In genomic region chr1:114353233-114353632, GRCh38 we compare ENCODE assay signal across 8 cellular contexts.
A peak's percentile ranks its signal among the peaks of the same experiment; 100 is the strongest.
DNase-seq lines count a peak whose midpoint lies in the region; ATAC-seq, FAIRE-seq and TF ChIP-seq lines count a peak whose summit lies in the region.
"Had no signal": no experiment of that assay in that cellular context is flagged by ENCODE, and none has a peak within 500 bp of the region (broad histone marks: within the 10 kb centered on the region; RNA-seq: fewer than 3 reads in every experiment).

No MANE protein-coding gene starts in this region.

- CTCF ChIA-PET in K562 (lab: Yijun Ruan, JAX; ENCODE audit: low intra/inter-chr PET ratio), result no interaction called here

- H3K9me1 ChIP-seq in K562 (ENCODE audit: control insufficient read depth, insufficient read depth, low read length), result no peaks in the 10 kb centered on the region

- H3K4me1 Mint-ChIP-seq in T-helper 2 cell treated with Interferon-gamma antibody and Interleukin-4, amounts not matched to agents 5 μg/mL and 100 μg/mL, for 36 hours (ENCODE audit: low read depth), result no peaks in the 10 kb centered on the region

- H3K9ac ChIP-seq in K562 (ENCODE audit: insufficient read depth in 1 of 2, low read depth in 2 of 2, low read length in 2 of 2), result peak overlapping the region in 1 of 2 experiments; percentile 46; a peak in 1 of 4 replicates
- H3K9ac ChIP-seq: KMS-11 had no signal

- H3K27ac Mint-ChIP-seq in T-helper 2 cell treated with Interferon-gamma antibody and Interleukin-4, amounts not matched to agents 5 μg/mL and 100 μg/mL, for 36 hours, result no peak overlapping the region

- peak; percentile 97 for DNase-seq in NCI-H1694 (lab: John Stamatoyannopoulos, UW)
- peak in 3 of 4 experiments; percentile 10 to 66 (median 38) for DNase-seq in K562 (ENCODE audit: extremely low read depth in 1 of 4, low spot score in 3 of 4)
- peak; percentile 72 for DNase-seq in left kidney (ENCODE audit: low read depth, low spot score)
- no peak for DNase-seq in stimulated activated CD4-positive, alpha-beta T cell treated with anti-CD3 and anti-CD28 coated beads, Interleukin-2, amount 100 ng/mL, for 24 hours
- no peak for DNase-seq in effector memory CD4-positive, alpha-beta T cell
- DNase-seq in T-helper 2 cell treated with Interferon-gamma antibody and Interleukin-4, amounts not matched to agents 5 μg/mL and 100 μg/mL, for 36 hours (ENCODE audit: low spot score), result no peak

- POLR2A ChIA-PET in K562 (lab: Yijun Ruan, JAX), result interaction anchor here (0.5 to 1.5 kb wide), 6 partner anchors 16 to 293 kb away, joined by 3 to 5 read pairs (median 4); no protein-coding TSS in a partner anchor

- H3K4me3 Mint-ChIP-seq in T-helper 2 cell treated with Interferon-gamma antibody and Interleukin-4, amounts not matched to agents 5 μg/mL and 100 μg/mL, for 36 hours, result no peak overlapping the region

- H3K4me1 ChIP-seq in K562 (replicated peaks in 1 of 2; ENCODE audit: control insufficient read depth in 2 of 2, insufficient read depth in 2 of 2, low read length in 2 of 2), result peaks cover 3 to 4% of the 10 kb centered on the region in 2 experiments; a peak in 1 of 5 replicates
- no peaks in the 10 kb centered on the region for H3K4me1 ChIP-seq in effector memory CD4-positive, alpha-beta T cell (ENCODE audit: control insufficient read depth, insufficient read depth, low read length, poor library complexity, severe bottlenecking)

- peaks cover 3% of the 10 kb centered on the region for H3K27me3 Mint-ChIP-seq in T-helper 2 cell treated with Interferon-gamma antibody and Interleukin-4, amounts not matched to agents 5 μg/mL and 100 μg/mL, for 36 hours (ENCODE audit: low read depth)

- peak overlapping the region; percentile 44; the same call in 1 of the 2 replicates for H2AFZ ChIP-seq in K562 (ENCODE audit: low read depth, low read length)

- in situ Hi-C loops in K562 (cut with MboI), result no loop called here

- no peak overlapping the region for H3K4me3 ChIP-seq in K562
- H3K4me3 ChIP-seq in effector memory CD4-positive, alpha-beta T cell (ENCODE audit: insufficient read depth, low read depth, low read length, poor library complexity, severe bottlenecking), result no peak overlapping the region

- BruUV-seq in K562 (replicated peaks; lab: Mats Ljungman, UMichigan), result no TSS peak

- no peaks in the 10 kb centered on the region for H4K20me1 ChIP-seq in K562 (replicated peaks; ENCODE audit: control insufficient read depth, insufficient read depth, low read length)

- H3K36me3 ChIP-seq in K562 (ENCODE audit: control insufficient read depth, insufficient read depth, low read length), result no peaks in the 10 kb centered on the region
- no peaks in the 10 kb centered on the region for H3K36me3 ChIP-seq in effector memory CD4-positive, alpha-beta T cell (ENCODE audit: control insufficient read depth, insufficient read depth, low read length)

- ATAC-seq in GM19397 (IDR thresholded peaks at IDR 0.05; ENCODE audit: unreplicated experiment) (peak; percentile 52), K562 (peak; percentile 58)

- no peaks in the 10 kb centered on the region for H3K36me3 Mint-ChIP-seq in T-helper 2 cell treated with Interferon-gamma antibody and Interleukin-4, amounts not matched to agents 5 μg/mL and 100 μg/mL, for 36 hours (ENCODE audit: low read depth)

- no peak overlapping the region; the same call in 1 of the 2 replicates for H3K4me2 ChIP-seq in K562 (ENCODE audit: insufficient read depth, low read length)
- H3K4me2 ChIP-seq: KMS-11 had no signal

- no peak for TF ChIP-seq RAD21 in K562 (CRISPR knock-in tag; conservative IDR thresholded peaks at IDR 0.05 in 1 of 2, IDR thresholded peaks at IDR 0.05 in 1 of 2)

- intact Hi-C loops in K562 (cut with micrococcal nuclease), result no loop called here

- no peak for TF ChIP-seq CTCF in K562 (IDR thresholded peaks at IDR 0.05 in 2 of 3, conservative IDR thresholded peaks at IDR 0.05 in 1 of 3; ENCODE audit: insufficient read depth in 2 of 3, low read depth in 1 of 3, low read length in 3 of 3)

- 34% methylated on average over 3 of the region's 4 CpGs for WGBS in K562 (ENCODE audit: insufficient coverage, low coverage, missing lambda C conversion rate)

- TF ChIP-seq EP300 in K562 (IDR thresholded peaks at IDR 0.05; ENCODE audit: low read length), result no peak

- H3K27ac ChIP-seq in K562 (ENCODE audit: extremely low read depth, low read depth, low read length), result no peak overlapping the region
- H3K27ac ChIP-seq in effector memory CD4-positive, alpha-beta T cell (ENCODE audit: insufficient read depth, low read length, poor library complexity, severe bottlenecking), result no peak overlapping the region
- H3K27ac ChIP-seq: KMS-11 had no signal

- peak; percentile 60 for FAIRE-seq in K562 (lab: Jason Lieb, UNC)

- H3K9me3 Mint-ChIP-seq in T-helper 2 cell treated with Interferon-gamma antibody and Interleukin-4, amounts not matched to agents 5 μg/mL and 100 μg/mL, for 36 hours, result no peaks in the 10 kb centered on the region

- H3K79me2 ChIP-seq in K562 (ENCODE audit: control insufficient read depth, insufficient read depth, low read length), result no peaks in the 10 kb centered on the region

- no peaks in the 10 kb centered on the region; a peak in 1 of 5 replicates for H3K27me3 ChIP-seq in K562 (ENCODE audit: control insufficient read depth in 2 of 2, insufficient read depth in 2 of 2, low read length in 2 of 2)
- H3K27me3 ChIP-seq in effector memory CD4-positive, alpha-beta T cell (replicated peaks; ENCODE audit: control insufficient read depth, insufficient read depth, low read length, poor library complexity, severe bottlenecking), result no peaks in the 10 kb centered on the region

- no peak for TF ChIP-seq POLR2A in K562 (conservative IDR thresholded peaks at IDR 0.05)

- H3K9me3 ChIP-seq in K562 (replicated peaks; ENCODE audit: control insufficient read depth, insufficient read depth, low read depth, low read length), result no peaks in the 10 kb centered on the region
- H3K9me3 ChIP-seq in effector memory CD4-positive, alpha-beta T cell (ENCODE audit: control insufficient read depth, low read length), result no peaks in the 10 kb centered on the region

TF ChIP-seq in K562, 482 proteins besides CTCF, POLR2A, EP300 and RAD21:
- TF ChIP-seq VEZF1 (CRISPR knock-in tag; IDR thresholded peaks at IDR 0.05) (peak; percentile 59; the same call in 1 of the 2 replicates), NFIC (IDR thresholded peaks at IDR 0.05) (peak; percentile 75), RFX1 (IDR thresholded peaks at IDR 0.05) (no peak), EGR1 (conservative IDR thresholded peaks at IDR 0.05) (0 out of 2 replicates have a peak, but pooled peaks have one; percentile 19)

Comparison
In these comparisons a context has a peak if more than half of its experiments do, and no peak if none do; other contexts are left out.
1. DNase-seq: peak in NCI-H1694 (single experiment), K562 (3 of 4) and left kidney (single experiment); none in stimulated activated CD4-positive, alpha-beta T cell treated with anti-CD3 and anti-CD28 coated beads, Interleukin-2, amount 100 ng/mL, for 24 hours (0 of 2), effector memory CD4-positive, alpha-beta T cell (0 of 3) and T-helper 2 cell treated with Interferon-gamma antibody and Interleukin-4, amounts not matched to agents 5 μg/mL and 100 μg/mL, for 36 hours (single experiment).